9 cellular contexts compared by ENCODE assay signal in genomic region chr4:6779667-6780565, GRCh38. TPM values are rescaled to one million over a fixed set of nuclear protein-coding genes. Genes with fewer than 3 reads are reported as not detected.
DNase-seq lines count a peak whose midpoint lies in the region; ATAC-seq lines count a peak whose summit lies in the region.
"Had no signal": no experiment of that assay in that cellular context is flagged by ENCODE, and none has a peak within 500 bp of the region (broad histone marks: within the 10 kb centered on the region; RNA-seq: fewer than 3 reads in every experiment).

No MANE protein-coding gene starts in this region.

- no peak for DNase-seq in T-helper 1 cell
- peak; percentile 85 for DNase-seq in NCI-H82 (lab: John Stamatoyannopoulos, UW)
- peak; percentile 12 for DNase-seq in fibroblast of peridontal ligament (ENCODE audit: extremely low read depth)
- no peak for DNase-seq in mucosa of gallbladder (ENCODE audit: low spot score)
- DNase-seq: stimulated activated CD4-positive, alpha-beta T cell treated with anti-CD3 and anti-CD28 coated beads, Interleukin-4, amount 100 ng/mL, for 4 hours had no signal

- peaks cover 0 to 3% (median 0%) of the 10 kb centered on the region in 5 donors for H3K27me3 ChIP-seq in subcutaneous abdominal adipose tissue (ENCODE audit: control insufficient read depth in 5 of 5, insufficient read depth in 4 of 5, low read length in 5 of 5)

- peak overlapping the region in 1 of 5 donors; percentile 30 for H3K9ac ChIP-seq in subcutaneous abdominal adipose tissue (ENCODE audit: low read length in 5 of 5)

- no peak overlapping the region for H3K4me3 ChIP-seq in subcutaneous abdominal adipose tissue (ENCODE audit: low read depth in 1 of 5, low read length in 5 of 5)

- peak overlapping the region; percentile 11 for H3K27ac Mint-ChIP-seq in T-helper 1 cell treated with Interleukin-12 subunit alpha and Interleukin-12 subunit beta and Interleukin-4 antibody, amounts not matched to agents 30 μg/mL and 1 μg/mL, for 36 hours

- H3K27ac ChIP-seq in subcutaneous abdominal adipose tissue (ENCODE audit: low read depth, low read length), result peak overlapping the region; percentile 54

- H3K36me3 Mint-ChIP-seq in T-helper 1 cell treated with Interleukin-12 subunit alpha and Interleukin-12 subunit beta and Interleukin-4 antibody, amounts not matched to agents 30 μg/mL and 1 μg/mL, for 36 hours (ENCODE audit: low read depth), result no peaks in the 10 kb centered on the region

- H3K4me1 ChIP-seq in subcutaneous abdominal adipose tissue (ENCODE audit: control insufficient read depth in 5 of 5, insufficient read depth in 5 of 5, low read length in 5 of 5), result peaks cover 2 to 31% (median 23%) of the 10 kb centered on the region in 5 donors

- no peaks in the 10 kb centered on the region for H3K36me3 ChIP-seq in subcutaneous abdominal adipose tissue (ENCODE audit: control insufficient read depth in 5 of 5, insufficient read depth in 5 of 5, low read length in 5 of 5)

- ATAC-seq in GM21526 (IDR thresholded peaks at IDR 0.05; ENCODE audit: low FRiP score, unreplicated experiment), result no peak
- ATAC-seq in GM18511 (IDR thresholded peaks at IDR 0.05; ENCODE audit: unreplicated experiment), result no peak

- H3K4me1 Mint-ChIP-seq in T-helper 1 cell treated with Interleukin-12 subunit alpha and Interleukin-12 subunit beta and Interleukin-4 antibody, amounts not matched to agents 30 μg/mL and 1 μg/mL, for 36 hours (ENCODE audit: low read depth), result peaks cover 38% of the 10 kb centered on the region

- no peaks in the 10 kb centered on the region for H3K27me3 Mint-ChIP-seq in T-helper 1 cell treated with Interleukin-12 subunit alpha and Interleukin-12 subunit beta and Interleukin-4 antibody, amounts not matched to agents 30 μg/mL and 1 μg/mL, for 36 hours (ENCODE audit: low read depth)

- H3K4me3 Mint-ChIP-seq in T-helper 1 cell treated with Interleukin-12 subunit alpha and Interleukin-12 subunit beta and Interleukin-4 antibody, amounts not matched to agents 30 μg/mL and 1 μg/mL, for 36 hours, result peak overlapping the region; percentile 21

- no peaks in the 10 kb centered on the region for H3K9me3 ChIP-seq in subcutaneous abdominal adipose tissue (ENCODE audit: control insufficient read depth in 5 of 5, low read length in 5 of 5)

- no peaks in the 10 kb centered on the region for H3K9me3 Mint-ChIP-seq in T-helper 1 cell treated with Interleukin-12 subunit alpha and Interleukin-12 subunit beta and Interleukin-4 antibody, amounts not matched to agents 30 μg/mL and 1 μg/mL, for 36 hours

RNA-seq across cellular contexts. Expression of gene KIAA0232, which starts 2.6 kb away (rescaled TPM):
- 35.0 TPM for total RNA-seq in mucosa of gallbladder

Comparison
In these comparisons a context has a peak if more than half of its experiments do, and no peak if none do; other contexts are left out.
1. DNase-seq: peak in NCI-H82 (single experiment) and fibroblast of peridontal ligament (single experiment); none in T-helper 1 cell (0 of 5) and mucosa of gallbladder (single experiment).